Comparison of ENCODE assay signal across 15 cellular contexts in genomic region chr3:149437710-149438109, GRCh38. TPM values are rescaled to one million over a fixed set of nuclear protein-coding genes. Genes with fewer than 3 reads are reported as not detected.
A peak's percentile ranks its signal among the peaks of the same experiment; 100 is the strongest.
DNase-seq lines count a peak whose midpoint lies in the region; ATAC-seq, FAIRE-seq and TF ChIP-seq lines count a peak whose summit lies in the region.
"Had no signal": no experiment of that assay in that cellular context is flagged by ENCODE, and none has a peak within 500 bp of the region (broad histone marks: within the 10 kb centered on the region; RNA-seq: fewer than 3 reads in every experiment).

No MANE protein-coding gene starts in this region.

- no peak overlapping the region for H3K27ac Mint-ChIP-seq in CD14-positive monocyte
- H3K27ac Mint-ChIP-seq: CD4-positive, CD25-positive, alpha-beta regulatory T cell; H9 had no signal

- peaks cover 0 to 6% (median 2%) of the 10 kb centered on the region in 7 donors for H3K9me3 Mint-ChIP-seq in CD14-positive monocyte
- H3K9me3 Mint-ChIP-seq: H9 had no signal

- intact Hi-C loops in CD14-positive monocyte (cut with micrococcal nuclease), result no loop called here

- no peaks in the 10 kb centered on the region for H3K36me3 ChIP-seq in Peyer's patch
- H3K36me3 ChIP-seq in small intestine (ENCODE audit: control insufficient read depth in 2 of 2, insufficient read depth in 2 of 2, low read length in 2 of 2), result no peaks in the 10 kb centered on the region
- no peaks in the 10 kb centered on the region for H3K36me3 ChIP-seq in suprapubic skin
- H3K36me3 ChIP-seq: BLaER1 had no signal

- H3K4me3 ChIP-seq in A549, result no peak overlapping the region
- no peak overlapping the region for H3K4me3 ChIP-seq in Peyer's patch
- H3K4me3 ChIP-seq in small intestine (ENCODE audit: low read depth in 1 of 2, low read length in 2 of 2), result no peak overlapping the region
- H3K4me3 ChIP-seq in suprapubic skin, result no peak overlapping the region
- H3K4me3 ChIP-seq: BLaER1, GM23248 had no signal

- TF ChIP-seq POLR2A in A549 (IDR thresholded peaks at IDR 0.05; ENCODE audit: low read length) (no peak), Peyer's patch (IDR thresholded peaks at IDR 0.05) (no peak), suprapubic skin (IDR thresholded peaks at IDR 0.05) (no peak)

- in situ Hi-C loops in KBM-7 (cut with MboI; ENCODE audit: low pct_unique_long_range_greater_than_20kb, low sequenced_read_pairs), result no loop called here

- no peak for TF ChIP-seq RAD21 in A549 (conservative IDR thresholded peaks at IDR 0.05 in 1 of 2, IDR thresholded peaks at IDR 0.05 in 1 of 2)

- H3K27me3 Mint-ChIP-seq in CD14-positive monocyte (ENCODE audit: low read depth in 3 of 3), result peaks cover 0 to 3% (median 0%) of the 10 kb centered on the region in 3 donors

- H3K4me3 Mint-ChIP-seq in CD14-positive monocyte, result no peak overlapping the region
- H3K4me3 Mint-ChIP-seq: CD4-positive, CD25-positive, alpha-beta regulatory T cell; H9 had no signal

- H3K9me3 ChIP-seq in A549, result peaks cover 4% of the 10 kb centered on the region; the same call in 1 of the 3 replicates
- no peaks in the 10 kb centered on the region for H3K9me3 ChIP-seq in Peyer's patch
- no peaks in the 10 kb centered on the region for H3K9me3 ChIP-seq in small intestine (ENCODE audit: control insufficient read depth, low read depth)
- no peaks in the 10 kb centered on the region for H3K9me3 ChIP-seq in suprapubic skin
- H3K9me3 ChIP-seq: BLaER1 had no signal

- H3K27ac ChIP-seq in A549 (no peak overlapping the region), Peyer's patch (peak overlapping the region in 3 of 4 donors; percentile 23 to 77 (median 70)), small intestine (ENCODE audit: low read depth in 1 of 2, low read length in 1 of 2) (peak overlapping the region in 1 of 2 donors; percentile 55), suprapubic skin (no peak overlapping the region)
- H3K27ac ChIP-seq: 22Rv1, BLaER1, GM23248 had no signal

- DNase-seq in A549 (ENCODE audit: low read depth in 1 of 2, low spot score in 1 of 2), result no peak
- peak in 1 of 3 donors; percentile 71 for DNase-seq in Peyer's patch
- no peak for DNase-seq in left lobe of liver (ENCODE audit: low spot score)
- DNase-seq in small intestine, result peak; percentile 89
- DNase-seq in suprapubic skin (ENCODE audit: low spot score in 2 of 2), result no peak
- DNase-seq in CD14-positive monocyte (ENCODE audit: low spot score), result no peak
- DNase-seq in KBM-7, result no peak
- DNase-seq: AML-193; CD4-positive, CD25-positive, alpha-beta regulatory T cell; DMS53; GF-D8; GM23248; H9 had no signal

- H3K27me3 ChIP-seq in Peyer's patch (no peaks in the 10 kb centered on the region), small intestine (ENCODE audit: control insufficient read depth in 2 of 2, insufficient read depth in 2 of 2, low read length in 2 of 2) (no peaks in the 10 kb centered on the region), suprapubic skin (no peaks in the 10 kb centered on the region)
- H3K27me3 ChIP-seq: BLaER1 had no signal

- H3K4me1 Mint-ChIP-seq in CD14-positive monocyte, result peaks cover 16% of the 10 kb centered on the region
- H3K4me1 Mint-ChIP-seq: CD4-positive, CD25-positive, alpha-beta regulatory T cell had no signal

- POLR2A ChIA-PET in A549 (lab: Yijun Ruan, JAX), result no interaction called here

- H3K36me3 Mint-ChIP-seq in CD14-positive monocyte, result no peaks in the 10 kb centered on the region
- H3K36me3 Mint-ChIP-seq: CD4-positive, CD25-positive, alpha-beta regulatory T cell had no signal

- no peak overlapping the region for H3K4me2 ChIP-seq in A549
- H3K4me2 ChIP-seq: BLaER1 had no signal

- TF ChIP-seq CTCF in A549 (IDR thresholded peaks at IDR 0.05), result no peak
- TF ChIP-seq CTCF in Peyer's patch (IDR thresholded peaks at IDR 0.05), result no peak
- no peak for TF ChIP-seq CTCF in suprapubic skin (IDR thresholded peaks at IDR 0.05)
- no peak for TF ChIP-seq CTCF in CD14-positive monocyte (IDR thresholded peaks at IDR 0.05)

- TF ChIP-seq EP300 in A549 (IDR thresholded peaks at IDR 0.05), result no peak
- TF ChIP-seq EP300 in suprapubic skin (IDR thresholded peaks at IDR 0.05), result no peak

- H3K4me1 ChIP-seq in A549 (peaks cover 3% of the 10 kb centered on the region), Peyer's patch (peaks cover 0 to 15% (median 0%) of the 10 kb centered on the region in 4 donors), small intestine (ENCODE audit: control insufficient read depth in 2 of 2, insufficient read depth in 1 of 2, low read depth in 1 of 2, low read length in 1 of 2) (peaks cover 0 to 2% of the 10 kb centered on the region in 2 donors), suprapubic skin (peaks cover 3% of the 10 kb centered on the region)

- peak; percentile 51 for FAIRE-seq in A549 (lab: Jason Lieb, UNC)
- FAIRE-seq in small intestine (lab: Jason Lieb, UNC), result no peak

- CTCF ChIA-PET in A549 (lab: Yijun Ruan, JAX), result no interaction called here

- no peak for ATAC-seq in A549
- ATAC-seq in left lobe of liver, result peak; percentile 53

TF ChIP-seq in A549, 52 proteins besides CTCF, POLR2A, EP300 and RAD21:
- no peak for TF ChIP-seq BCL3 (IDR thresholded peaks at IDR 0.05)

RNA-seq across cellular contexts. Expression of gene TM4SF4, which starts 36.8 kb away (rescaled TPM):
- polyA plus RNA-seq in A549 (2011; rRNA removed), result 17.4 and 38.6 TPM in 2 replicates
- polyA plus RNA-seq in A549 (2012; cell fraction: cytosol; rRNA removed), result 6.2 and 9.6 TPM in 2 replicates
- 5.8 and 6.9 TPM in 2 replicates for polyA plus RNA-seq in A549 (2012; cell fraction: nucleus; rRNA removed)
- 28.7 to 45.2 TPM (median 32.2 TPM) in 3 replicates for polyA plus RNA-seq in A549 (2017; fragmentation: RNase III; extraction: RNeasy Plus Mini Kit Qiagen cat#74134 plus additional on column Dnase treatment)
- polyA minus RNA-seq in A549 (2011; rRNA and poly(A)+ RNA removed), result 20.8 and 30.0 TPM in 2 replicates
- 100 to 1,000 TPM in 3 of 4 donors, 1 to 10 TPM in 1; 1.7 to 500 (median 217) TPM for total RNA-seq in Peyer's patch
- 220 TPM for total RNA-seq in left lobe of liver
- polyA plus RNA-seq in small intestine, result 1,000 to 10,000 TPM in 1 of 3 donors, 100 to 1,000 TPM in 2; 656 to 2,254 (median 660) TPM
- under 1 TPM in 1 of 4 donors, not detected in 3; 0.32 TPM for total RNA-seq in suprapubic skin
- under 1 TPM in 1 of 2 donors, not detected in 1; 0.08 TPM for polyA plus RNA-seq in CD14-positive monocyte
- total RNA-seq: CD4-positive, CD25-positive, alpha-beta regulatory T cell; H9 had no signal
- polyA plus RNA-seq: CD4-positive, CD25-positive, alpha-beta regulatory T cell had no signal

Comparison
In these comparisons a context has a peak if more than half of its experiments do, and no peak if none do; other contexts are left out.
1. H3K27ac ChIP-seq: peak in Peyer's patch (3 of 4); none in A549 (0 of 2) and suprapubic skin (single experiment).